1 cellular context compared by ENCODE assay signal in the genomic region with DNA sequence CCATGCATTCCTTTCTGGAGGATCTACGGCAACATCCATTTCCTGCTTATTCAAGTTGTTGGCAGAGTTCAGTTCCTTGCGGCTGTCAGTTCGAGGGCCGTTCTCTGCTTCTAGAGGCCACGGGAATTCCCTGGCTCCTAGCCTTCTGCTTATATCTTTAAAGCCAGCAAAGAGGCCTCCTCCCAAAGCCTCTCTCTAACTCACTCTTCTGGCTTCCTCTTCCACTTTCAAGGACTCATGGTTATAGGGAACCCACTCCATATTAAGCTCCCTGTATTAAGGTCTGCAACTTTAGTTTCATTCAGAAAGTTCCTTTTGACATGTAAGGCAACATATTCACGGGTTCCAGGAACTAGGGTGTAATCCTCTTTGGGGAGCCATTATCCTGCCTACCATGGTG.
TF ChIP-seq lines count a peak whose summit lies in the region.

No MANE protein-coding gene starts in this region.

TF ChIP-seq in GM23338, 12 proteins besides CTCF, POLR2A, EP300 and RAD21 (continued from another document):
- no peak for TF ChIP-seq ZNF462 (CRISPR knock-in tag; IDR thresholded peaks at IDR 0.05)
- TF ChIP-seq ZNF331 (CRISPR knock-in tag; IDR thresholded peaks at IDR 0.05; ENCODE audit: low read depth): no peak
TF ChIP-seq in GM23338: peak in this region for 0.
